ENCODE assay signal across 1 cellular context in genomic region chr1:1109743-1110142, GRCh38.
TF ChIP-seq lines count a peak whose summit lies in the region.

No MANE protein-coding gene starts in this region.

TF ChIP-seq in K562, 482 proteins besides CTCF, POLR2A, EP300 and RAD21 (continues in another document):
- peak; percentile 91 for TF ChIP-seq ETV5 (CRISPR knock-in tag; IDR thresholded peaks at IDR 0.05; ENCODE audit: low read depth)
- no peak for TF ChIP-seq ZNF75A (CRISPR knock-in tag; IDR thresholded peaks at IDR 0.05)
- TF ChIP-seq SMARCA4 (IDR thresholded peaks at IDR 0.05), result peak; percentile 75; the same call in 1 of the 2 replicates
- no peak for TF ChIP-seq SRSF1 (IDR thresholded peaks at IDR 0.05; ENCODE audit: low read depth, low read length)
- peak; percentile 43; the same call in 1 of the 2 replicates for TF ChIP-seq SMARCC2 (IDR thresholded peaks at IDR 0.05; ENCODE audit: low read depth)
- TF ChIP-seq FOSL1 (tag; conservative IDR thresholded peaks at IDR 0.05), result 0 out of 2 replicates have a peak, but pooled peaks have one; percentile 20
- TF ChIP-seq CREM (IDR thresholded peaks at IDR 0.05; ENCODE audit: low read depth), result peak; percentile 93
- TF ChIP-seq BCOR (IDR thresholded peaks at IDR 0.05), result peak; percentile 59; the same call in 1 of the 2 replicates
- peak; percentile 68 for TF ChIP-seq KLF16 (IDR thresholded peaks at IDR 0.05)
- TF ChIP-seq ZNF592 (IDR thresholded peaks at IDR 0.05), result peak; percentile 66; the same call in 1 of the 2 replicates
- TF ChIP-seq SOX6 (IDR thresholded peaks at IDR 0.05), result peak; percentile 56; the same call in 1 of the 2 replicates
- TF ChIP-seq ZNF740 (CRISPR knock-in tag; IDR thresholded peaks at IDR 0.05), result peak; percentile 72; the same call in 1 of the 2 replicates
- peak in 1 of 2 experiments; percentile 75; a peak in 2 of 4 replicates for TF ChIP-seq ZNF740 (tag; IDR thresholded peaks at IDR 0.05)
- TF ChIP-seq IRF9 (tag; IDR thresholded peaks at IDR 0.05), result 0 out of 2 replicates have a peak, but pooled peaks have one; percentile 44
- TF ChIP-seq EHMT2 (IDR thresholded peaks at IDR 0.05), result peak; percentile 74
- 0 out of 2 replicates have a peak, but pooled peaks have one; percentile 27 for TF ChIP-seq ZNF589 (CRISPR knock-in tag; IDR thresholded peaks at IDR 0.05; ENCODE audit: low read depth)
- no peak for TF ChIP-seq KAT7 (CRISPR knock-in tag; IDR thresholded peaks at IDR 0.05; ENCODE audit: borderline replicate concordance)
- 0 out of 2 replicates have a peak, but pooled peaks have one; percentile 45 for TF ChIP-seq CREB3 (tag; conservative IDR thresholded peaks at IDR 0.05; ENCODE audit: low read depth)
- TF ChIP-seq VEZF1 (CRISPR knock-in tag; IDR thresholded peaks at IDR 0.05), result peak; percentile 63
- TF ChIP-seq BDP1 (IDR thresholded peaks at IDR 0.05; ENCODE audit: insufficient read depth, insufficient read length), result no peak
- peak; percentile 33; the same call in 1 of the 2 replicates for TF ChIP-seq ZEB2 (IDR thresholded peaks at IDR 0.05)
- 0 out of 2 replicates have a peak, but pooled peaks have one; percentile 33 for TF ChIP-seq ZNF583 (CRISPR knock-in tag; IDR thresholded peaks at IDR 0.05)
- TF ChIP-seq REST (CRISPR knock-in tag; IDR thresholded peaks at IDR 0.05; ENCODE audit: low read depth), result no peak
- TF ChIP-seq L3MBTL2 (IDR thresholded peaks at IDR 0.05), result peak; percentile 69
- peak in 1 of 2 experiments; percentile 49; a peak in 1 of 4 replicates for TF ChIP-seq HDAC1 (IDR thresholded peaks at IDR 0.05)
- TF ChIP-seq ETV1 (tag; conservative IDR thresholded peaks at IDR 0.05; ENCODE audit: low read depth), result peak; percentile 54
- peak; percentile 88 for TF ChIP-seq HMBOX1 (IDR thresholded peaks at IDR 0.05)
- TF ChIP-seq AFF1 (IDR thresholded peaks at IDR 0.05; ENCODE audit: low read depth in 1 of 2, partially characterized antibody in 2 of 2), result peak in 1 of 2 experiments; percentile 42
- TF ChIP-seq TCF3 (CRISPR knock-in tag; IDR thresholded peaks at IDR 0.05), result peak; percentile 59
- TF ChIP-seq PKNOX1 (IDR thresholded peaks at IDR 0.05), result peak; percentile 55; the same call in 1 of the 2 replicates
- TF ChIP-seq U2AF1 (optimal IDR thresholded peaks at IDR 0.05; ENCODE audit: low read depth, low read length), result no peak
- TF ChIP-seq JUND (IDR thresholded peaks at IDR 0.05; ENCODE audit: borderline replicate concordance, low read depth, low read length), result peak; percentile 56; the same call in 1 of the 2 replicates
- peak; percentile 59; the same call in 1 of the 3 replicates for TF ChIP-seq JUND (tag; IDR thresholded peaks at IDR 0.05; ENCODE audit: borderline replicate concordance, low read depth, low read length)
- TF ChIP-seq SREBF2 (CRISPR knock-in tag; IDR thresholded peaks at IDR 0.05), result no peak
- TF ChIP-seq CREB1 (IDR thresholded peaks at IDR 0.05), result peak; percentile 79
- TF ChIP-seq CREB1 (CRISPR knock-in tag; IDR thresholded peaks at IDR 0.05), result peak; percentile 63
- TF ChIP-seq NFRKB (IDR thresholded peaks at IDR 0.05; ENCODE audit: low read depth), result 0 out of 2 replicates have a peak, but pooled peaks have one; percentile 68
- no peak for TF ChIP-seq ZNF639 (CRISPR knock-in tag; conservative IDR thresholded peaks at IDR 0.05 in 1 of 2, IDR thresholded peaks at IDR 0.05 in 1 of 2)
- TF ChIP-seq KLF13 (tag; IDR thresholded peaks at IDR 0.05; ENCODE audit: borderline replicate concordance, low read depth), result 0 out of 2 replicates have a peak, but pooled peaks have one; percentile 7
- peak; percentile 61 for TF ChIP-seq ATF7 (IDR thresholded peaks at IDR 0.05)
- TF ChIP-seq CBX3 (IDR thresholded peaks at IDR 0.05; ENCODE audit: borderline replicate concordance in 1 of 2, low read length in 2 of 2), result peak in 1 of 2 experiments; percentile 79; a peak in 1 of 3 replicates
